8 cellular contexts compared by ENCODE assay signal in the genomic region with DNA sequence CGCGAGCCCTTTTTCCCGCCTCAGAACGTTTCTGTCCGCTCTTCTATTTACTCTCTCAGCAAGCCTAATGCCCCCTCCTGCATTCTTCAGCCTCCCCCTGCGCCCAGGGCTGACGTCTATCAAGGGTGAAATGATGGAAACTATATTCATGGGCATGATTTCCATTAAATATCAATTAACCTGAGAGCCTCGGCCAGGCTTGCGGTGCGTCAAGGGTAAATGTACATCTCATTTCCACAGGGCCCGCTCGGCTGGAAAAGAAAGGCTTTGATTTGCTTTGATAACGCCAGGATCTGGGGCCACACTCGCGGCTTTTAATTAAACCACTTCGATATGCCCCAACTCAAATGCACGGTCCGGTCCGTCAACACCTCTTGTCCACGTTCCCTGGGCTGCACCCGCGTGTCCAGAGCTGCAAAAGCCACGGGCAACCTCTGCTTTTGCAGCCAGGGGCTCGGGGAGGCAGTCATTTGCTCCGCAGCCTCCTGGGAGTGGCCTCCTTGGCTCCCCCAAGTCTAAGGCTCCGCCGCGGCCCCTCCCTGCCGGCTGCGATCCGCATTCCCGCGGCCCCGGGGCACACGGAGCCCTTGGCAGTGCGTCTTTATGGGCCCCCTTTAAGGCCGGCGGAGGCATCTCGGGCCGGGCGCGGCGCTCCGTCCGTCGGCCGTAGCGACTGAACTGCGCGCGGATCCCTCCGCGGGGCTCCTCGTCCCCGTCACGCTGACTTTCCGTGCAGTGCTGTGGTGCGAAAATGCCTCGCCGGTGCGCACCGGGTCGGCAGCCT. TPM values are rescaled to one million over a fixed set of nuclear protein-coding genes. Genes with fewer than 3 reads are reported as not detected.
DNase-seq lines count a peak whose midpoint lies in the region; ATAC-seq, FAIRE-seq and TF ChIP-seq lines count a peak whose summit lies in the region.
"Had no signal": no experiment of that assay in that cellular context is flagged by ENCODE, and none has a peak within 500 bp of the region (broad histone marks: within the 10 kb centered on the region; RNA-seq: fewer than 3 reads in every experiment).

A gene (plus strand): TSS at position 693 of the 784 bp plus-strand sequence. CDS start 662 bp downstream, outside the sequence.

- peaks cover 22% of the 10 kb centered on the region for H3K4me1 Mint-ChIP-seq in chondrocyte (ENCODE audit: low read depth)

- H3K27me3 ChIP-seq in transverse colon = peaks cover 83% of the 10 kb centered on the region

- no peak for TF ChIP-seq EP300 in transverse colon (IDR thresholded peaks at IDR 0.05; ENCODE audit: low read depth)

- TF ChIP-seq CTCF in chondrocyte (IDR thresholded peaks at IDR 0.05) (no peak), transverse colon (IDR thresholded peaks at IDR 0.05) (peak in 2 of 5 experiments; percentile 9 to 12)

- peaks cover 4% of the 10 kb centered on the region for H3K9me3 Mint-ChIP-seq in chondrocyte (ENCODE audit: low read depth)

- in situ Hi-C loops in transverse colon (cut with MboI; ENCODE audit: low pct_ligation_motif_present in 1 of 4, low pct_unique_long_range_greater_than_20kb in 1 of 4, low sequenced_read_pairs in 3 of 4) = loop anchor here (5.0 to 25.0 kb wide), 6 partner anchors 326 to 1026 kb away; no protein-coding TSS in a partner anchor

- peak within 1 kb of the TSS; percentile 51 for H3K4me3 Mint-ChIP-seq in chondrocyte (ENCODE audit: unreplicated experiment)

- TF ChIP-seq POLR2A in transverse colon (IDR thresholded peaks at IDR 0.05) (peak; percentile 51), GM12891 (IDR thresholded peaks at IDR 0.05; ENCODE audit: low read depth, low read length) (no peak)

- H3K36me3 ChIP-seq in transverse colon = no peaks in the 10 kb centered on the region

- H3K4me1 ChIP-seq in transverse colon = peaks cover 12 to 55% (median 31%) of the 10 kb centered on the region in 4 donors

- H3K4me3 ChIP-seq in transverse colon = peak within 1 kb of the TSS; percentile 44 to 68 (median 57)

- H3K27ac Mint-ChIP-seq in chondrocyte (ENCODE audit: unreplicated experiment) = no peak within 1 kb of the TSS

- peaks cover 80% of the 10 kb centered on the region for H3K27me3 Mint-ChIP-seq in chondrocyte (ENCODE audit: low read depth)

- no peaks in the 10 kb centered on the region for H3K9me3 ChIP-seq in transverse colon

- no peak for ATAC-seq in GM18498 (IDR thresholded peaks at IDR 0.05; ENCODE audit: unreplicated experiment)

- no peak for FAIRE-seq in GM12891 (lab: Jason Lieb, UNC)

- 2 to 13% methylated on average over 8 to 63 of the region's 63 CpGs for WGBS in transverse colon (ENCODE audit: low coverage in 1 of 2), 2 donors

- DNase-seq in GOT3 (lab: John Stamatoyannopoulos, UW) = peak; percentile 56
- peak; percentile 64 for DNase-seq in NCI-H345 treated with DMSO at 0.1 percent for 48 hours (lab: John Stamatoyannopoulos, UW; ENCODE audit: unreplicated experiment)
- DNase-seq in chondrocyte (ENCODE audit: low spot score) = no peak
- peak; percentile 48 for DNase-seq in medulla oblongata (ENCODE audit: extremely low spot score)
- peak; percentile 75 for DNase-seq in transverse colon
- no peak for DNase-seq in GM12891 (ENCODE audit: insufficient read length, low spot score)

- peak within 1 kb of the TSS; percentile 94 to 96 (median 94) for H3K27ac ChIP-seq in transverse colon

- intact Hi-C loops in transverse colon (cut with DNase I; ENCODE audit: low total_unique reads) = loop anchor here (5.0 kb wide), 1 partner anchor 508 kb away; no protein-coding TSS in a partner anchor

- peaks cover 3% of the 10 kb centered on the region for H3K36me3 Mint-ChIP-seq in chondrocyte (ENCODE audit: low read depth)

TF ChIP-seq in GM12891, 5 proteins besides CTCF, POLR2A, EP300 and RAD21:
- TF ChIP-seq PAX5 (IDR thresholded peaks at IDR 0.05; ENCODE audit: insufficient read depth, low read length, severe bottlenecking) = no peak
- no peak for TF ChIP-seq POU2F2 (IDR thresholded peaks at IDR 0.05; ENCODE audit: low read depth, low read length)
- no peak for TF ChIP-seq TAF1 (IDR thresholded peaks at IDR 0.05; ENCODE audit: low read depth, low read length)
- no peak for TF ChIP-seq POLR2AphosphoS5 (IDR thresholded peaks at IDR 0.05; ENCODE audit: low read depth, low read length)
- no peak for TF ChIP-seq SPI1 (IDR thresholded peaks at IDR 0.05; ENCODE audit: low read depth, low read length)

RNA-seq across cellular contexts. Expression of the gene that starts here (rescaled TPM):
- total RNA-seq in chondrocyte (not detected in 3 replicates), transverse colon (10 to 100 TPM in 2 of 4 donors, 1 to 10 TPM in 2; 7.8 to 23.5 (median 13.4) TPM)
- not detected for polyA plus RNA-seq in GM12891 (2012; ENCODE audit: low read depth, missing spikeins)
- total RNA-seq: T-helper 2 cell treated with Interferon-gamma antibody and Interleukin-4, amounts not matched to agents 100 ng/mL and 5 ng/mL, for 36 hours had no signal

Comparison
In these comparisons a context has a peak if more than half of its experiments do, and no peak if none do; other contexts are left out.
1. DNase-seq: peak in GOT3 (single experiment), NCI-H345 treated with DMSO at 0.1 percent for 48 hours (single experiment), medulla oblongata (single experiment) and transverse colon (single experiment); none in chondrocyte (single experiment) and GM12891 (single experiment).